ENCODE assay signal across 8 cellular contexts in genomic region chrX:69286546-69286906, GRCh38.
"Had no signal": no experiment of that assay in that cellular context is flagged by ENCODE, and none has a peak within 500 bp of the region (broad histone marks: within the 10 kb centered on the region; RNA-seq: fewer than 3 reads in every experiment).

No MANE protein-coding gene starts in this region.

- H3K27ac ChIP-seq: foreskin keratinocyte had no signal

- H3K4me1 Mint-ChIP-seq: T-helper 17 cell had no signal

- H3K4me3 Mint-ChIP-seq: activated naive CD4-positive, alpha-beta T cell treated with anti-CD3 and anti-CD28 coated beads for 36 hours; natural killer cell treated with Interleukin-12 subunit alpha and Interleukin-12 subunit beta and Interleukin-15 and Interleukin-18, amount 100 ng/mL, for 72 hours had no signal

- DNase-seq: esophagus squamous epithelium, foreskin keratinocyte had no signal

- H3K27me3 Mint-ChIP-seq: T-helper 17 cell had no signal

- H3K36me3 ChIP-seq: esophagus squamous epithelium, tibial nerve had no signal

- H3K36me3 Mint-ChIP-seq: natural killer cell treated with Interleukin-12 subunit alpha and Interleukin-12 subunit beta and Interleukin-15 and Interleukin-18, amount 100 ng/mL, for 72 hours; WTC11 had no signal

- H3K27me3 ChIP-seq: foreskin keratinocyte, tibial nerve had no signal

- H3K27ac Mint-ChIP-seq: activated naive CD4-positive, alpha-beta T cell treated with anti-CD3 and anti-CD28 coated beads for 36 hours; natural killer cell treated with Interleukin-12 subunit alpha and Interleukin-12 subunit beta and Interleukin-15 and Interleukin-18, amount 100 ng/mL, for 72 hours; WTC11 had no signal

- H3K9me3 ChIP-seq: esophagus squamous epithelium, tibial nerve had no signal

- FAIRE-seq: colon had no signal

- H3K9me3 Mint-ChIP-seq: activated naive CD4-positive, alpha-beta T cell treated with anti-CD3 and anti-CD28 coated beads for 36 hours; natural killer cell treated with Interleukin-12 subunit alpha and Interleukin-12 subunit beta and Interleukin-15 and Interleukin-18, amount 100 ng/mL, for 72 hours; WTC11 had no signal
